1 cellular context compared by ENCODE assay signal in the genomic region with DNA sequence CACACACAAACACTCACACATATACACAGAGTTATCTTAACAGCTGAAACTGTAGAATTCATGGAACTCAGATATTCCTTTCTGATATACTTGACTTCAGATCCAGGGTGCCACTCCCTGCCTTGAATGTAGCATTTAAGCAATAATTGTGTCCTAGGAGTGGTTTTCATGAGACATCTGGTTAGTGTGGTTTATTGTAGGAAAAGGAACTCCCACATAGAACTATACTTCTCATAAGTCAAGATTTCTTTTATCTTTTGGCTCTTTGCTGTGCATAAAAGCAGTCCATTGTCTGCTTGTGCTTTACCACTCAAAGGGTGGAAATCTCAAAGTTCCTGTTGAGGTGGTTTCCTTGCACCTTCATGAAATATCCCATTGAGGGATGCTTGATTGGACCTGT.
TF ChIP-seq lines count a peak whose summit lies in the region.

No MANE protein-coding gene starts in this region.

TF ChIP-seq in IMR-90, 13 proteins besides CTCF, POLR2A, EP300 and RAD21:
- TF ChIP-seq NFE2L2 (IDR thresholded peaks at IDR 0.05; ENCODE audit: low read depth, low read length) (no peak), MXI1 (IDR thresholded peaks at IDR 0.05; ENCODE audit: borderline replicate concordance, low read depth, low read length) (no peak), CHD1 (IDR thresholded peaks at IDR 0.05; ENCODE audit: low read depth, low read length) (no peak), SMC3 (IDR thresholded peaks at IDR 0.05; ENCODE audit: low read depth, low read length) (no peak), ELK1 (IDR thresholded peaks at IDR 0.05; ENCODE audit: borderline replicate concordance, low read depth, low read length) (no peak), BHLHE40 (IDR thresholded peaks at IDR 0.05; ENCODE audit: low read depth, low read length) (no peak), FOS (IDR thresholded peaks at IDR 0.05; ENCODE audit: low read depth, low read length) (no peak), MAFK (IDR thresholded peaks at IDR 0.05; ENCODE audit: low read depth, low read length) (no peak), CEBPB (IDR thresholded peaks at IDR 0.05; ENCODE audit: low read depth, low read length) (no peak), RCOR1 (IDR thresholded peaks at IDR 0.05; ENCODE audit: insufficient replicate concordance, low read length) (no peak)
